Comparison of ENCODE assay signal across 23 cellular contexts in genomic region chr11:66852466-66853241, GRCh38. TPM values are rescaled to one million over a fixed set of nuclear protein-coding genes. Genes with fewer than 3 reads are reported as not detected.
A peak's percentile ranks its signal among the peaks of the same experiment; 100 is the strongest.
DNase-seq lines count a peak whose midpoint lies in the region; ATAC-seq and TF ChIP-seq lines count a peak whose summit lies in the region.
"Had no signal": no experiment of that assay in that cellular context is flagged by ENCODE, and none has a peak within 500 bp of the region (broad histone marks: within the 10 kb centered on the region; RNA-seq: fewer than 3 reads in every experiment).

No MANE protein-coding gene starts in this region.

- no peak overlapping the region for H3K27ac ChIP-seq in H9 (ENCODE audit: insufficient read length, low read depth, low read length)
- H3K27ac ChIP-seq in smooth muscle cell (ENCODE audit: low read depth): no peak overlapping the region
- H3K27ac ChIP-seq: 22Rv1, SJSA1, skin epidermis, WERI-Rb-1 had no signal

- no peaks in the 10 kb centered on the region for H3K79me2 ChIP-seq in H9 (ENCODE audit: insufficient read depth, low read length)
- peaks cover 2% of the 10 kb centered on the region for H3K79me2 ChIP-seq in smooth muscle cell (ENCODE audit: low read depth)

- H3T11ph ChIP-seq in H9 (ENCODE audit: low read length): no peak overlapping the region

- H3K27me3 Mint-ChIP-seq in activated CD4-positive, alpha-beta memory T cell treated with anti-CD3 and anti-CD28 coated beads, Interleukin-2, amount 10 ng/mL, durations not matched to agents 7 days and 5 days: no peaks in the 10 kb centered on the region
- no peaks in the 10 kb centered on the region for H3K27me3 Mint-ChIP-seq in activated CD4-positive, alpha-beta memory T cell treated with anti-CD3 and anti-CD28 coated beads for 36 hours
- H3K27me3 Mint-ChIP-seq in H9 (ENCODE audit: low read depth): peaks cover 3% of the 10 kb centered on the region
- no peaks in the 10 kb centered on the region for H3K27me3 Mint-ChIP-seq in central memory CD8-positive, alpha-beta T cell
- H3K27me3 Mint-ChIP-seq: effector memory CD8-positive, alpha-beta T cell; naive thymus-derived CD8-positive, alpha-beta T cell; stimulated activated naive CD8-positive, alpha-beta T cell treated with anti-CD3 and anti-CD28 coated beads, Interleukin-15, amount 100 ng/mL, for 72 hours had no signal

- H2AK5ac ChIP-seq in H9 (ENCODE audit: insufficient read length, low read length): no peak overlapping the region

- H3K9me3 ChIP-seq in H9 (ENCODE audit: control insufficient read depth, low read depth, low read length) (no peaks in the 10 kb centered on the region), smooth muscle cell (replicated peaks; ENCODE audit: low read depth) (no peaks in the 10 kb centered on the region)

- no peak overlapping the region for H3K14ac ChIP-seq in H9 (ENCODE audit: insufficient read depth, low read length)

- H4K8ac ChIP-seq in H9 (replicated peaks; ENCODE audit: insufficient read length, low read depth, low read length): no peak overlapping the region

- DNase-seq in activated CD4-positive, alpha-beta memory T cell treated with anti-CD3 and anti-CD28 coated beads, Interleukin-2, amount 10 ng/mL, durations not matched to agents 7 days and 5 days: no peak
- DNase-seq in activated CD4-positive, alpha-beta memory T cell treated with anti-CD3 and anti-CD28 coated beads for 36 hours: no peak
- DNase-seq in H9: no peak
- DNase-seq in central memory CD8-positive, alpha-beta T cell (ENCODE audit: low spot score in 2 of 2): no peak
- DNase-seq in posterior vena cava (ENCODE audit: low spot score): peak; percentile 78
- no peak for DNase-seq in DMS53 (lab: John Stamatoyannopoulos, UW)
- no peak for DNase-seq in NCI-H1417 treated with DMSO at 0.1 percent for 48 hours (lab: John Stamatoyannopoulos, UW)
- no peak for DNase-seq in smooth muscle cell (lab: John Stamatoyannopoulos, UW; ENCODE audit: unreplicated experiment)
- DNase-seq: effector memory CD8-positive, alpha-beta T cell; KBM-7; kidney glomerular epithelial cell; MV-4-11; NCI-H187; NCI-H2227 treated with DMSO at 0.1 percent for 48 hours; NCI-H774; stimulated activated CD4-positive, alpha-beta T cell treated with anti-CD3 and anti-CD28 coated beads, Interleukin-2, amount 100 ng/mL, for 48 hours; stimulated activated naive CD8-positive, alpha-beta T cell treated with anti-CD3 and anti-CD28 coated beads, Interleukin-15, amount 100 ng/mL, for 72 hours; trophoblast cell had no signal

- no peak overlapping the region for H2BK20ac ChIP-seq in H9 (ENCODE audit: low read depth, low read length, poor library complexity, severe bottlenecking)

- no peak overlapping the region for H3K4ac ChIP-seq in H9 (ENCODE audit: low read depth, low read length)

- H4K20me1 ChIP-seq in H9 (ENCODE audit: control insufficient read depth, insufficient read depth, insufficient read length): no peaks in the 10 kb centered on the region
- H4K20me1 ChIP-seq in smooth muscle cell (ENCODE audit: low read depth): no peaks in the 10 kb centered on the region

- H4K5ac ChIP-seq in H9 (ENCODE audit: insufficient read length, low read depth, low read length): no peak overlapping the region

- no peak overlapping the region for H2BK12ac ChIP-seq in H9 (ENCODE audit: insufficient read length, low read depth, low read length)

- TF ChIP-seq CTCF in H9 (conservative IDR thresholded peaks at IDR 0.05): peak; percentile 36; the same call in 2 of the 3 replicates
- no peak for TF ChIP-seq CTCF in smooth muscle cell (IDR thresholded peaks at IDR 0.05; ENCODE audit: borderline replicate concordance, insufficient read depth, poor library complexity, severe bottlenecking)

- no CpG with 5 or more reads among the region's 26 CpGs for WGBS in H9 (ENCODE audit: extremely low coverage, insufficient read length, low lambda C conversion rate)
- 94% methylated on average over 24 of the region's 26 CpGs for WGBS in smooth muscle cell (ENCODE audit: low lambda C conversion rate)

- CTCF ChIA-PET in activated CD4-positive, alpha-beta memory T cell treated with anti-CD3 and anti-CD28 coated beads, Interleukin-2, amount 10 ng/mL, durations not matched to agents 7 days and 5 days (lab: Charles Lee): interaction anchor here (1.1 to 1.8 kb wide), 2 partner anchors 10 to 13 kb away, joined by 4 to 15 read pairs; partner anchors contain the start of gene RCE1
- CTCF ChIA-PET in activated CD4-positive, alpha-beta memory T cell treated with anti-CD3 and anti-CD28 coated beads for 36 hours (lab: Charles Lee): interaction anchor here (0.5 to 1.5 kb wide), 3 partner anchors 9 to 342 kb away, joined by 3 to 11 read pairs (median 3); partner anchors contain the start of genes BBS1 and RCE1

- intact Hi-C loops in activated CD4-positive, alpha-beta memory T cell treated with anti-CD3 and anti-CD28 coated beads for 36 hours (cut with micrococcal nuclease): no loop called here
- intact Hi-C loops in posterior vena cava (cut with DNase I): no loop called here

- H3K79me1 ChIP-seq in H9 (ENCODE audit: insufficient read depth, low read depth, low read length, poor library complexity, severe bottlenecking): no peaks in the 10 kb centered on the region

- H2AFZ ChIP-seq in H9 (ENCODE audit: low read length) (no peak overlapping the region), smooth muscle cell (ENCODE audit: low read depth) (no peak overlapping the region)

- H3K23me2 ChIP-seq in H9 (ENCODE audit: insufficient read length, low read depth, low read length, poor library complexity, severe bottlenecking): peaks cover 10% of the 10 kb centered on the region

- H3K4me1 ChIP-seq in H9 (ENCODE audit: insufficient read depth, low read length): no peaks in the 10 kb centered on the region
- H3K4me1 ChIP-seq in smooth muscle cell (ENCODE audit: low read depth): peaks cover 8% of the 10 kb centered on the region

- H4K91ac ChIP-seq in H9 (ENCODE audit: insufficient read length, low read depth, low read length): no peak overlapping the region

- H3K9ac ChIP-seq in H9 (ENCODE audit: extremely low read depth, insufficient read length, low read length) (no peak overlapping the region), smooth muscle cell (ENCODE audit: low read depth) (no peak overlapping the region)

- H3K18ac ChIP-seq in H9 (ENCODE audit: insufficient read length, low read depth, low read length): no peak overlapping the region

- no peak overlapping the region for H2BK120ac ChIP-seq in H9 (ENCODE audit: low read depth, low read length, poor library complexity, severe bottlenecking)

- H3K36me3 ChIP-seq in smooth muscle cell (ENCODE audit: low read depth): no peaks in the 10 kb centered on the region

- H3F3A ChIP-seq in smooth muscle cell (ENCODE audit: low read depth): peaks cover 5% of the 10 kb centered on the region

- H3K36me3 Mint-ChIP-seq in activated CD4-positive, alpha-beta memory T cell treated with anti-CD3 and anti-CD28 coated beads, Interleukin-2, amount 10 ng/mL, durations not matched to agents 7 days and 5 days (ENCODE audit: low read depth): no peaks in the 10 kb centered on the region
- H3K36me3 Mint-ChIP-seq in activated CD4-positive, alpha-beta memory T cell treated with anti-CD3 and anti-CD28 coated beads for 36 hours: peaks cover 1% of the 10 kb centered on the region
- H3K36me3 Mint-ChIP-seq in H9 (ENCODE audit: insufficient read depth in 1 of 3, low read depth in 3 of 3): peaks cover 0 to 21% (median 21%) of the 10 kb centered on the region in 3 experiments; a peak in 4 of 7 replicates
- H3K36me3 Mint-ChIP-seq in central memory CD8-positive, alpha-beta T cell (ENCODE audit: insufficient read depth): peaks cover 6% of the 10 kb centered on the region
- H3K36me3 Mint-ChIP-seq: naive thymus-derived CD8-positive, alpha-beta T cell had no signal

- ATAC-seq in central memory CD8-positive, alpha-beta T cell (replicated peaks; ENCODE audit: extremely low read depth, poor library complexity, severe bottlenecking): no peak
- ATAC-seq: effector memory CD8-positive, alpha-beta T cell; naive thymus-derived CD8-positive, alpha-beta T cell; stimulated activated naive CD8-positive, alpha-beta T cell treated with anti-CD3 and anti-CD28 coated beads, Interleukin-15, amount 100 ng/mL, for 72 hours had no signal

- H3K56ac ChIP-seq in H9 (ENCODE audit: insufficient read length, low read depth, low read length): no peak overlapping the region

- H3K4me3 Mint-ChIP-seq in activated CD4-positive, alpha-beta memory T cell treated with anti-CD3 and anti-CD28 coated beads, Interleukin-2, amount 10 ng/mL, durations not matched to agents 7 days and 5 days: no peak overlapping the region
- H3K4me3 Mint-ChIP-seq in activated CD4-positive, alpha-beta memory T cell treated with anti-CD3 and anti-CD28 coated beads for 36 hours: no peak overlapping the region
- H3K4me3 Mint-ChIP-seq in H9: no peak overlapping the region
- H3K4me3 Mint-ChIP-seq in central memory CD8-positive, alpha-beta T cell: no peak overlapping the region
- H3K4me3 Mint-ChIP-seq: effector memory CD8-positive, alpha-beta T cell had no signal

- no peak overlapping the region for H2BK15ac ChIP-seq in H9 (ENCODE audit: low read depth, low read length)

- H2BK5ac ChIP-seq in H9 (ENCODE audit: insufficient read length, low read length): no peak overlapping the region

- H3K9me3 Mint-ChIP-seq in activated CD4-positive, alpha-beta memory T cell treated with anti-CD3 and anti-CD28 coated beads, Interleukin-2, amount 10 ng/mL, durations not matched to agents 7 days and 5 days: no peaks in the 10 kb centered on the region
- no peaks in the 10 kb centered on the region for H3K9me3 Mint-ChIP-seq in activated CD4-positive, alpha-beta memory T cell treated with anti-CD3 and anti-CD28 coated beads for 36 hours
- H3K9me3 Mint-ChIP-seq in H9: no peaks in the 10 kb centered on the region
- no peaks in the 10 kb centered on the region for H3K9me3 Mint-ChIP-seq in central memory CD8-positive, alpha-beta T cell
- H3K9me3 Mint-ChIP-seq: effector memory CD8-positive, alpha-beta T cell; naive thymus-derived CD8-positive, alpha-beta T cell; stimulated activated naive CD8-positive, alpha-beta T cell treated with anti-CD3 and anti-CD28 coated beads, Interleukin-15, amount 100 ng/mL, for 72 hours had no signal

- H3K27ac Mint-ChIP-seq in activated CD4-positive, alpha-beta memory T cell treated with anti-CD3 and anti-CD28 coated beads, Interleukin-2, amount 10 ng/mL, durations not matched to agents 7 days and 5 days: peak overlapping the region; percentile 62
- no peak overlapping the region for H3K27ac Mint-ChIP-seq in activated CD4-positive, alpha-beta memory T cell treated with anti-CD3 and anti-CD28 coated beads for 36 hours
- peak overlapping the region in 1 of 3 experiments; percentile 64; a peak in 1 of 7 replicates for H3K27ac Mint-ChIP-seq in H9
- H3K27ac Mint-ChIP-seq in central memory CD8-positive, alpha-beta T cell (ENCODE audit: low read depth): peak overlapping the region; percentile 27
- H3K27ac Mint-ChIP-seq: naive thymus-derived CD8-positive, alpha-beta T cell had no signal

- POLR2A ChIA-PET in activated CD4-positive, alpha-beta memory T cell treated with anti-CD3 and anti-CD28 coated beads, Interleukin-2, amount 10 ng/mL, durations not matched to agents 7 days and 5 days (lab: Charles Lee): interaction anchor here (1.1 to 6.1 kb wide), 2 partner anchors 9 to 236 kb away, joined by 5 to 177 read pairs; partner anchors contain the start of genes RBM14 and RCE1
- POLR2A ChIA-PET in activated CD4-positive, alpha-beta memory T cell treated with anti-CD3 and anti-CD28 coated beads for 36 hours (lab: Charles Lee): no interaction called here

- H3K27me3 ChIP-seq in H9 (ENCODE audit: insufficient read depth, low read length) (no peaks in the 10 kb centered on the region), smooth muscle cell (ENCODE audit: low read depth) (no peaks in the 10 kb centered on the region)
- H3K27me3 ChIP-seq: SJSA1 had no signal

- H3K23ac ChIP-seq in H9 (ENCODE audit: insufficient read length, low read depth, low read length): no peak overlapping the region

- H3K4me2 ChIP-seq in H9 (ENCODE audit: insufficient read depth, insufficient read length, low read length): no peak overlapping the region
- no peak overlapping the region for H3K4me2 ChIP-seq in smooth muscle cell

- no peak overlapping the region for H3K4me3 ChIP-seq in smooth muscle cell
- H3K4me3 ChIP-seq: SJSA1, skin epidermis had no signal

- H3K4me1 Mint-ChIP-seq in activated CD4-positive, alpha-beta memory T cell treated with anti-CD3 and anti-CD28 coated beads, Interleukin-2, amount 10 ng/mL, durations not matched to agents 7 days and 5 days: peaks cover 30% of the 10 kb centered on the region
- H3K4me1 Mint-ChIP-seq in activated CD4-positive, alpha-beta memory T cell treated with anti-CD3 and anti-CD28 coated beads for 36 hours (ENCODE audit: low read depth): peaks cover 12% of the 10 kb centered on the region
- H3K4me1 Mint-ChIP-seq in H9: peaks cover 14 to 16% of the 10 kb centered on the region in 2 experiments
- H3K4me1 Mint-ChIP-seq in central memory CD8-positive, alpha-beta T cell: peaks cover 9% of the 10 kb centered on the region

RNA-seq across cellular contexts. Expression of gene LRFN4, which starts 4.2 kb away (rescaled TPM):
- 10 to 100 TPM; 23.2 to 28.3 TPM for total RNA-seq in activated CD4-positive, alpha-beta memory T cell treated with anti-CD3 and anti-CD28 coated beads, Interleukin-2, amount 10 ng/mL, durations not matched to agents 7 days and 5 days
- total RNA-seq in activated CD4-positive, alpha-beta memory T cell treated with anti-CD3 and anti-CD28 coated beads for 36 hours: 10 to 100 TPM; 24.6 to 29.8 TPM
- total RNA-seq in H9 (2021): 65.1 and 66.7 TPM in 2 replicates
- total RNA-seq in posterior vena cava: 10 to 100 TPM; 15.0 to 16.9 TPM
- total RNA-seq in smooth muscle cell: 14.7 and 15.2 TPM in 2 replicates
- polyA plus RNA-seq in smooth muscle cell: 37.6 and 43.0 TPM in 2 replicates

RNA-seq across cellular contexts. Expression of gene RCE1, which starts 9.4 kb away (rescaled TPM):
- 10 to 100 TPM; 21.2 to 22.0 TPM for total RNA-seq in activated CD4-positive, alpha-beta memory T cell treated with anti-CD3 and anti-CD28 coated beads, Interleukin-2, amount 10 ng/mL, durations not matched to agents 7 days and 5 days
- total RNA-seq in activated CD4-positive, alpha-beta memory T cell treated with anti-CD3 and anti-CD28 coated beads for 36 hours: 10 to 100 TPM; 22.5 to 24.4 TPM
- total RNA-seq in H9 (2021) (49.0 and 52.5 TPM in 2 replicates), posterior vena cava (1 to 10 TPM; 7.9 to 9.1 TPM), smooth muscle cell (12.1 and 25.2 TPM in 2 replicates)
- 33.5 and 34.1 TPM in 2 replicates for polyA plus RNA-seq in smooth muscle cell
